18 cellular contexts compared by ENCODE assay signal in genomic region chr9:75190762-75191161, GRCh38.
"Had no signal": no experiment of that assay in that cellular context is flagged by ENCODE, and none has a peak within 500 bp of the region (broad histone marks: within the 10 kb centered on the region; RNA-seq: fewer than 3 reads in every experiment).

No MANE protein-coding gene starts in this region.

- ATAC-seq: activated T-cell treated with anti-CD3 and anti-CD28 coated beads, Interleukin-2, amount 50 U/mL, for 4 hours; left colon; lower lobe of right lung; natural killer cell; sciatic nerve; stimulated activated memory B cell treated with anti-CD40 and anti-IgM and Interleukin-4, amounts not matched to agents 10 μg/mL and 1 μg/mL and 100 μg/mL, for 72 hours had no signal

- H3K9me3 Mint-ChIP-seq: activated T-cell treated with anti-CD3 and anti-CD28 coated beads, Interleukin-2, amount 50 U/mL, for 4 hours; natural killer cell; stimulated activated memory B cell treated with anti-CD40 and anti-IgM and Interleukin-4, amounts not matched to agents 10 μg/mL and 1 μg/mL and 100 μg/mL, for 72 hours; type B pancreatic cell had no signal

- H3K36me3 Mint-ChIP-seq: natural killer cell had no signal

- H3K9me3 ChIP-seq: lower lobe of right lung, neutrophil, testis had no signal

- DNase-seq: activated CD4-positive, CD25-positive, alpha-beta regulatory T cell treated with anti-CD3 and anti-CD28 coated beads, Interleukin-2, amount 50 U/mL, for 72 hours; activated CD8-positive, alpha-beta memory T cell treated with anti-CD3 and anti-CD28 coated beads, Interleukin-2, amount 50 U/mL, for 4 hours; activated effector memory CD4-positive, alpha-beta T cell treated with Interleukin-2 at 50 U/mL for 16 hours; activated naive CD4-positive, alpha-beta T cell treated with anti-CD3 and anti-CD28 coated beads, Interleukin-2, amount 50 U/mL, for 16 hours; activated T-cell treated with anti-CD3 and anti-CD28 coated beads, Interleukin-2, amount 50 U/mL, for 4 hours; cerebellar nuclear complex; effector CD4-positive, alpha-beta T cell; hypothalamus; islet precursor cell; left colon; lower lobe of right lung; natural killer cell; stimulated activated CD4-positive, alpha-beta T cell treated with anti-CD3 and anti-CD28 coated beads, Interleukin-4, amount 100 ng/mL, for 24 hours; testis had no signal

- H3K4me3 Mint-ChIP-seq: activated T-cell treated with anti-CD3 and anti-CD28 coated beads, Interleukin-2, amount 50 U/mL, for 4 hours; natural killer cell; stimulated activated memory B cell treated with anti-CD40 and anti-IgM and Interleukin-4, amounts not matched to agents 10 μg/mL and 1 μg/mL and 100 μg/mL, for 72 hours; type B pancreatic cell had no signal

- H3K27me3 Mint-ChIP-seq: stimulated activated memory B cell treated with anti-CD40 and anti-IgM and Interleukin-4, amounts not matched to agents 10 μg/mL and 1 μg/mL and 100 μg/mL, for 72 hours had no signal

- H3K27ac Mint-ChIP-seq: natural killer cell; stimulated activated memory B cell treated with anti-CD40 and anti-IgM and Interleukin-4, amounts not matched to agents 10 μg/mL and 1 μg/mL and 100 μg/mL, for 72 hours; type B pancreatic cell had no signal
